In the genomic region with DNA sequence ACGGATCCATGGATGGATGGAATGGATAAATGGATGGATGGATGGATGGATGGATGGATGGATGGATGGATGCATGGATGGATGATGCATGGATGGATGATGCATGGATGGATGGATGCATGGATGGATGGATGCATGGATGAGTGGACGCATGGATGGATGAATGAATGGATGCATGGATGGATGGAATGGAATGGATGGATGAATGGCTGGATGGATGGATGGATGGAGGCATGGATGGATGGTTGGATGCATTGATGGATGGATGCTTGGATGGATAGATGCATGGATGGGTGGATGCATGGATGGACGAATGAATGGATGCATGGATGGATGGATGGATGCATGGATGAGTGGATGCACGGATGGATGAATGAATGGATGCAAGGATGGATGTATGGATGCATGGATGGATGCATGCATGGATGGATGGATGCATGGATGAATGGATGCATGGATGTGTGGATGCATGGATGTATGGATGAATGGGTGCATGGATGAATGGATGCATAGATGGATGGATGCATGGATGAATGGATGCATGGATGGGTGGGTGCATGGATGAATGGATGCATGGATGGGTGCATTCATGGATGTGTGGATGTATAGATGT, we compare ENCODE assay signal across 20 cellular contexts.
"Had no signal": no experiment of that assay in that cellular context is flagged by ENCODE, and none has a peak within 500 bp of the region (broad histone marks: within the 10 kb centered on the region; RNA-seq: fewer than 3 reads in every experiment).

No MANE protein-coding gene starts in this region.

- H3K36me3 ChIP-seq: MG63 had no signal

- H3K4me3 ChIP-seq: MG63 had no signal

- H3K27ac ChIP-seq: RWPE1 had no signal

- ATAC-seq: SK-N-SH treated with all-trans-retinoic acid at 6 μM for 48 hours had no signal

- H3K9me3 ChIP-seq: MG63 had no signal

- H3K27me3 ChIP-seq: MG63 had no signal

- DNase-seq: Karpas-422, KG1, MG63, NCI-H1092, NCI-H1105 treated with DMSO at 0.1 percent for 48 hours, NCI-H1417 treated with DMSO at 0.1 percent for 48 hours, NCI-H146, NCI-H1694 treated with DMSO at 0.1 percent for 48 hours, NCI-H1930, NCI-H2081, NCI-H2171, NCI-H226, NCI-H446, NCI-H510A, NCI-H524 treated with DMSO at 0.1 percent for 48 hours, NCI-H69, NCI-H774, SHP77 had no signal
